In genomic region chr15:101126618-101127502, GRCh38 we compare ENCODE assay signal across 8 cellular contexts.
DNase-seq lines count a peak whose midpoint lies in the region; ATAC-seq and TF ChIP-seq lines count a peak whose summit lies in the region.

No MANE protein-coding gene starts in this region.

- peaks cover 3% of the 10 kb centered on the region for H3K36me3 Mint-ChIP-seq in activated naive CD8-positive, alpha-beta T cell

- WGBS in lower leg skin, 2 donors = 65 to 69% methylated on average over 9 to 11 of the region's 11 CpGs

- peaks cover 4% of the 10 kb centered on the region for H3K9me3 Mint-ChIP-seq in activated naive CD8-positive, alpha-beta T cell (ENCODE audit: low read depth)

- peak; percentile 55 for ATAC-seq in GM18511 (IDR thresholded peaks at IDR 0.05; ENCODE audit: unreplicated experiment)
- peak; percentile 35 for ATAC-seq in GM21786 (IDR thresholded peaks at IDR 0.05; ENCODE audit: unreplicated experiment)
- ATAC-seq in left lung = peak; percentile 38

- intact Hi-C loops in left lung (cut with DNase I) (no loop called here), lower leg skin (cut with DNase I; ENCODE audit: low total_unique reads) (no loop called here)

- peaks cover 64% of the 10 kb centered on the region for H3K4me1 Mint-ChIP-seq in activated naive CD8-positive, alpha-beta T cell (ENCODE audit: low read depth)

- H3K36me3 ChIP-seq in left lung = no peaks in the 10 kb centered on the region

- H3K27me3 ChIP-seq in left lung = no peaks in the 10 kb centered on the region

- H3K4me3 ChIP-seq in left lung = no peak overlapping the region
- H3K4me3 ChIP-seq in lower leg skin (ENCODE audit: low read depth, poor library complexity, severe bottlenecking) = no peak overlapping the region

- peaks cover 8 to 67% of the 10 kb centered on the region in 2 donors for H3K4me1 ChIP-seq in left lung

- DNase-seq in Kasumi-1 (lab: John Stamatoyannopoulos, UW) (peak; percentile 61 to 87), left lung (peak; percentile 13 to 32), lower leg skin (ENCODE audit: low spot score in 2 of 2) (no peak)
- no peak for DNase-seq in effector CD8-positive, alpha-beta T cell (lab: John Stamatoyannopoulos, UW)

- peak overlapping the region; percentile 60 to 78 for H3K27ac ChIP-seq in left lung
- H3K27ac ChIP-seq in temporal lobe (ENCODE audit: low read depth, low read length) = peak overlapping the region; percentile 87

- no peaks in the 10 kb centered on the region for H3K9me3 ChIP-seq in left lung

- TF ChIP-seq POLR2A in lower leg skin (IDR thresholded peaks at IDR 0.05) = no peak

- TF ChIP-seq CTCF in left lung (IDR thresholded peaks at IDR 0.05) (no peak), lower leg skin (IDR thresholded peaks at IDR 0.05) (no peak)

- H3K4me3 Mint-ChIP-seq in activated naive CD8-positive, alpha-beta T cell = peak overlapping the region; percentile 79

- peak overlapping the region; percentile 98 for H3K27ac Mint-ChIP-seq in activated naive CD8-positive, alpha-beta T cell

- H3K27me3 Mint-ChIP-seq in activated naive CD8-positive, alpha-beta T cell = no peaks in the 10 kb centered on the region

Comparison
In these comparisons a context has a peak if more than half of its experiments do, and no peak if none do; other contexts are left out.
1. DNase-seq: peak in Kasumi-1 (2 of 2) and left lung (2 of 2); none in lower leg skin (0 of 2) and effector CD8-positive, alpha-beta T cell (single experiment).
2. Peak in every context shown above with its lines, with median percentiles within 50 percentile points of each other: ATAC-seq.